ENCODE assay signal across 8 cellular contexts in the genomic region with DNA sequence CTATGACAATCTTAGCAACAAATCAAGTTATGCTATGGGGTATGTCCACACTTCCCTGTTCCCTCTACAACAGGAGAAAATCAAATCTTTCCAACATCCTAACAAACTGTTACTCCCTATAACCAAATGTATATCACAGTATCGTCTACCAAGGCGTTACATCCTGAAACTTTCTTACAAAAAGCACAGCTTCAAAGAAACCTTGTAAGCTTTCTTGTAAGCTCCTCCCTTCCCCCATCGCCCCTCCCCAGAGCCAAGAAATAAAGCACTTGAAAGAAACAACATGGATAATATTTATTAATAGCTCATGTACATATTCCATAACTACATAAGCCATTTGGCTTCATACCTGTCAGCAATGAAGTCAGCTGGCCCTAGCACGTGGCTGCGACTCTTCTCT. TPM values are rescaled to one million over a fixed set of nuclear protein-coding genes. Genes with fewer than 3 reads are reported as not detected.
DNase-seq lines count a peak whose midpoint lies in the region; ATAC-seq and TF ChIP-seq lines count a peak whose summit lies in the region.
"Not testable (repeated sequence)": the region's sequence is repeated elsewhere in the genome, so short reads cannot be mapped to it uniquely, and the experiment has no call there.

No MANE protein-coding gene starts in this region.

- H3K27me3 ChIP-seq in DOHH2 (ENCODE audit: control insufficient read depth, low read length); KMS-11 (ENCODE audit: insufficient read depth, low read depth); osteoblast (ENCODE audit: insufficient read depth, low read length); upper lobe of right lung: not testable (repeated sequence)

- peaks cover 19% of the 10 kb centered on the region for H3K36me3 ChIP-seq in DOHH2 (ENCODE audit: control insufficient read depth, low read length)
- H3K36me3 ChIP-seq in KMS-11 (ENCODE audit: insufficient read depth); osteoblast (ENCODE audit: insufficient read depth, low read length); upper lobe of right lung: not testable (repeated sequence)

- DNase-seq in activated T-helper 2 cell treated with anti-CD3 and anti-CD28 coated beads, Interferon-gamma antibody, Interleukin-2, Interleukin-4, amounts not matched to agents 10 μg/mL and 5 μg/mL and 100 μg/mL, durations not matched to agents 14 hours and 24 hours and 36 hours (ENCODE audit: low spot score); effector memory CD8-positive, alpha-beta T cell; immature natural killer cell; osteoblast (ENCODE audit: insufficient read length, low spot score, missing footprints); upper lobe of right lung: not testable (repeated sequence)

- intact Hi-C loops in activated T-helper 2 cell treated with anti-CD3 and anti-CD28 coated beads, Interferon-gamma antibody, Interleukin-2, Interleukin-4, amounts not matched to agents 10 μg/mL and 5 μg/mL and 100 μg/mL, durations not matched to agents 14 hours and 24 hours and 36 hours (cut with micrococcal nuclease), result loop anchor here (10.0 kb wide), 1 partner anchor 191 kb away; the partner anchor contains the start of gene ITPRIPL2
- intact Hi-C loops in upper lobe of right lung (cut with DNase I), result not testable (repeated sequence)

- not testable (repeated sequence) for H3K9me3 Mint-ChIP-seq in T-helper 1 cell treated with Interleukin-12 subunit alpha and Interleukin-12 subunit beta and Interleukin-4 antibody, amounts not matched to agents 30 μg/mL and 1 μg/mL, for 36 hours; activated T-helper 2 cell treated with anti-CD3 and anti-CD28 coated beads, Interferon-gamma antibody, Interleukin-2, Interleukin-4, amounts not matched to agents 10 μg/mL and 5 μg/mL and 100 μg/mL, durations not matched to agents 14 hours and 24 hours and 36 hours; effector memory CD8-positive, alpha-beta T cell; immature natural killer cell

- H3K9me2 ChIP-seq in DOHH2 (replicated peaks; ENCODE audit: control insufficient read depth, low read length), result not testable (repeated sequence)

- H3K4me2 ChIP-seq in DOHH2 (ENCODE audit: low read length) (peak overlapping the region; percentile 70), KMS-11 (peak overlapping the region; percentile 46), osteoblast (ENCODE audit: insufficient read depth, low read length) (peak overlapping the region; percentile 48)

- peaks cover 32% of the 10 kb centered on the region for H3K4me1 Mint-ChIP-seq in T-helper 1 cell treated with Interleukin-12 subunit alpha and Interleukin-12 subunit beta and Interleukin-4 antibody, amounts not matched to agents 30 μg/mL and 1 μg/mL, for 36 hours (ENCODE audit: low read depth)
- H3K4me1 Mint-ChIP-seq in activated T-helper 2 cell treated with anti-CD3 and anti-CD28 coated beads, Interferon-gamma antibody, Interleukin-2, Interleukin-4, amounts not matched to agents 10 μg/mL and 5 μg/mL and 100 μg/mL, durations not matched to agents 14 hours and 24 hours and 36 hours (ENCODE audit: low read depth), result peaks cover 28% of the 10 kb centered on the region
- H3K4me1 Mint-ChIP-seq in effector memory CD8-positive, alpha-beta T cell (ENCODE audit: low read depth in 2 of 2), result peaks cover 21 to 51% of the 10 kb centered on the region in 2 donors
- peaks cover 52 to 55% of the 10 kb centered on the region in 2 donors for H3K4me1 Mint-ChIP-seq in immature natural killer cell

- not testable (repeated sequence) for ATAC-seq in effector memory CD8-positive, alpha-beta T cell (replicated peaks); upper lobe of right lung

- not testable (repeated sequence) for H3K27me3 Mint-ChIP-seq in T-helper 1 cell treated with Interleukin-12 subunit alpha and Interleukin-12 subunit beta and Interleukin-4 antibody, amounts not matched to agents 30 μg/mL and 1 μg/mL, for 36 hours (ENCODE audit: low read depth); activated T-helper 2 cell treated with anti-CD3 and anti-CD28 coated beads, Interferon-gamma antibody, Interleukin-2, Interleukin-4, amounts not matched to agents 10 μg/mL and 5 μg/mL and 100 μg/mL, durations not matched to agents 14 hours and 24 hours and 36 hours (ENCODE audit: low read depth); effector memory CD8-positive, alpha-beta T cell; immature natural killer cell (ENCODE audit: low read depth in 3 of 3)

- not testable (repeated sequence) for H2AFZ ChIP-seq in KMS-11 (ENCODE audit: low read depth); osteoblast (ENCODE audit: low read length)

- TF ChIP-seq CTCF in DOHH2 (IDR thresholded peaks at IDR 0.05; ENCODE audit: low read depth, low read length, poor library complexity, severe bottlenecking); KMS-11 (conservative IDR thresholded peaks at IDR 0.05; ENCODE audit: low read depth, low read length); osteoblast (IDR thresholded peaks at IDR 0.05; ENCODE audit: extremely low read depth, low read depth, low read length); upper lobe of right lung (IDR thresholded peaks at IDR 0.05): not testable (repeated sequence)

- H3F3A ChIP-seq in DOHH2 (ENCODE audit: control insufficient read depth, insufficient read depth), result not testable (repeated sequence)

- H3K4me3 ChIP-seq in DOHH2 (ENCODE audit: low read length), result peak overlapping the region; percentile 91
- not testable (repeated sequence) for H3K4me3 ChIP-seq in KMS-11 (IDR thresholded peaks at IDR 0.05; ENCODE audit: insufficient read depth, low read depth, low read length); osteoblast (ENCODE audit: insufficient read depth, low read length)
- peak overlapping the region; percentile 70 for H3K4me3 ChIP-seq in upper lobe of right lung

- not testable (repeated sequence) for H4K20me1 ChIP-seq in DOHH2 (ENCODE audit: control insufficient read depth, insufficient read depth, low read depth, low read length); KMS-11 (ENCODE audit: insufficient read depth)
- H4K20me1 ChIP-seq in osteoblast (ENCODE audit: insufficient read depth, low read length), result peaks cover 11% of the 10 kb centered on the region

- peak overlapping the region; percentile 90 for H3K27ac Mint-ChIP-seq in T-helper 1 cell treated with Interleukin-12 subunit alpha and Interleukin-12 subunit beta and Interleukin-4 antibody, amounts not matched to agents 30 μg/mL and 1 μg/mL, for 36 hours
- peak overlapping the region; percentile 93 for H3K27ac Mint-ChIP-seq in activated T-helper 2 cell treated with anti-CD3 and anti-CD28 coated beads, Interferon-gamma antibody, Interleukin-2, Interleukin-4, amounts not matched to agents 10 μg/mL and 5 μg/mL and 100 μg/mL, durations not matched to agents 14 hours and 24 hours and 36 hours
- peak overlapping the region; percentile 68 to 89 for H3K27ac Mint-ChIP-seq in effector memory CD8-positive, alpha-beta T cell
- peak overlapping the region; percentile 85 to 94 (median 87) for H3K27ac Mint-ChIP-seq in immature natural killer cell

- H3K27ac ChIP-seq in DOHH2 (ENCODE audit: low read depth, low read length); KMS-11; osteoblast (ENCODE audit: low read depth, low read length); upper lobe of right lung: not testable (repeated sequence)

- not testable (repeated sequence) for H3K9me3 ChIP-seq in DOHH2 (ENCODE audit: control insufficient read depth, insufficient read depth, low read length); osteoblast (ENCODE audit: low read depth, low read length); upper lobe of right lung

- peak overlapping the region; percentile 89 for H3K4me3 Mint-ChIP-seq in T-helper 1 cell treated with Interleukin-12 subunit alpha and Interleukin-12 subunit beta and Interleukin-4 antibody, amounts not matched to agents 30 μg/mL and 1 μg/mL, for 36 hours
- peak overlapping the region; percentile 96 for H3K4me3 Mint-ChIP-seq in activated T-helper 2 cell treated with anti-CD3 and anti-CD28 coated beads, Interferon-gamma antibody, Interleukin-2, Interleukin-4, amounts not matched to agents 10 μg/mL and 5 μg/mL and 100 μg/mL, durations not matched to agents 14 hours and 24 hours and 36 hours (ENCODE audit: low read depth)
- peak overlapping the region; percentile 79 to 86 for H3K4me3 Mint-ChIP-seq in effector memory CD8-positive, alpha-beta T cell
- H3K4me3 Mint-ChIP-seq in immature natural killer cell, result peak overlapping the region; percentile 76 to 96 (median 81)

- H3K36me3 Mint-ChIP-seq in T-helper 1 cell treated with Interleukin-12 subunit alpha and Interleukin-12 subunit beta and Interleukin-4 antibody, amounts not matched to agents 30 μg/mL and 1 μg/mL, for 36 hours (ENCODE audit: low read depth); immature natural killer cell: not testable (repeated sequence)
- peaks cover 29% of the 10 kb centered on the region for H3K36me3 Mint-ChIP-seq in activated T-helper 2 cell treated with anti-CD3 and anti-CD28 coated beads, Interferon-gamma antibody, Interleukin-2, Interleukin-4, amounts not matched to agents 10 μg/mL and 5 μg/mL and 100 μg/mL, durations not matched to agents 14 hours and 24 hours and 36 hours (ENCODE audit: low read depth)
- peaks cover 25% of the 10 kb centered on the region for H3K36me3 Mint-ChIP-seq in effector memory CD8-positive, alpha-beta T cell (ENCODE audit: insufficient read depth)

- peak overlapping the region; percentile 93; the same call in 1 of the 2 replicates for H3K9ac ChIP-seq in KMS-11

- H3K79me2 ChIP-seq in DOHH2 (ENCODE audit: control insufficient read depth, low read length), result peaks cover 67% of the 10 kb centered on the region
- H3K79me2 ChIP-seq in KMS-11 (ENCODE audit: insufficient read depth, low read depth), result peaks cover 65% of the 10 kb centered on the region
- H3K79me2 ChIP-seq in osteoblast (ENCODE audit: insufficient read depth, low read length), result peaks cover 63% of the 10 kb centered on the region

- H3K4me1 ChIP-seq in DOHH2 (ENCODE audit: control insufficient read depth, low read length) (peaks cover 45% of the 10 kb centered on the region), KMS-11 (ENCODE audit: low read depth, poor library complexity, severe bottlenecking) (peaks cover 48% of the 10 kb centered on the region), upper lobe of right lung (peaks cover 14% of the 10 kb centered on the region)
- H3K4me1 ChIP-seq in osteoblast (ENCODE audit: insufficient read depth, low read length), result not testable (repeated sequence)

RNA-seq across cellular contexts. Expression of gene SMG1, which starts 2.3 kb away (rescaled TPM):
- 128 and 137 TPM in 2 replicates for total RNA-seq in activated T-helper 2 cell treated with anti-CD3 and anti-CD28 coated beads, Interferon-gamma antibody, Interleukin-2, Interleukin-4, amounts not matched to agents 10 μg/mL and 5 μg/mL and 100 μg/mL, durations not matched to agents 14 hours and 24 hours and 36 hours
- 10 to 100 TPM in 1 of 3 donors, 1 to 10 TPM in 2; 5.2 to 28.1 (median 7.9) TPM for polyA plus RNA-seq in immature natural killer cell
- total RNA-seq in osteoblast, result 99.6 and 101 TPM in 2 replicates
- 79.5 TPM for total RNA-seq in upper lobe of right lung

RNA-seq across cellular contexts. Expression of gene TMC7, which starts 59.8 kb away (rescaled TPM):
- total RNA-seq in activated T-helper 2 cell treated with anti-CD3 and anti-CD28 coated beads, Interferon-gamma antibody, Interleukin-2, Interleukin-4, amounts not matched to agents 10 μg/mL and 5 μg/mL and 100 μg/mL, durations not matched to agents 14 hours and 24 hours and 36 hours, result not detected in 2 replicates
- polyA plus RNA-seq in immature natural killer cell, result not detected
- total RNA-seq in osteoblast, result 1.1 and 1.5 TPM in 2 replicates
- 5.0 TPM for total RNA-seq in upper lobe of right lung
